In the genomic region with DNA sequence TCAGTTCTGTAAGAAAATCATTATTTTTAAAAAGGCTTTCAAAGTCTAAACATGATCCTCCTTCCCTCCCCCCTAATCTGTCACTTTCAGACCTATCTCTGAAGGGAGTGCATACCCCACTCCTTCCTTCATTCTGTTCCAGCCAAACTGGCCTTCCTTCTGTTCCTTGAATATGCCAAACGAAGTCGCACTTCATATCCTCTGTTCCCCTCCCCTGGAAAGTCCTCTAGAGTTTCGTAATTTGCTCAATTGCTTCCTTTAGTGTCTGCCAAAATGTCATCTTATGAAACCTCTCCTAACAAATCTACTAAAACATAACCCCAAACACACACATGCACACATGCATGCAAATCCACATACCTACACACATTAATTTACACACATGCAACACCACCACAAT, we compare ENCODE assay signal across 27 cellular contexts.
"Had no signal": no experiment of that assay in that cellular context is flagged by ENCODE, and none has a peak within 500 bp of the region (broad histone marks: within the 10 kb centered on the region; RNA-seq: fewer than 3 reads in every experiment).

No MANE protein-coding gene starts in this region.

- H3K27me3 ChIP-seq: colonic mucosa, esophagus squamous epithelium, gastrocnemius medialis, hepatocyte had no signal

- H2AFZ ChIP-seq: hepatocyte had no signal

- H3K79me2 ChIP-seq: hepatocyte had no signal

- DNase-seq: cerebellar nuclear complex; colonic mucosa; cortex of kidney; effector CD8-positive, alpha-beta T cell; effector memory CD8-positive, alpha-beta T cell; endodermal cell; erythroblast; esophagus squamous epithelium; foreskin fibroblast; foreskin melanocyte; gastrocnemius medialis; glutamatergic neuron; head of caudate nucleus; hypothalamus; immature natural killer cell; islet precursor cell; kidney; kidney glomerular epithelial cell; left colon; mammary epithelial cell; mesendoderm; mucosa of descending colon had no signal

- H3K9me3 ChIP-seq: colonic mucosa, esophagus squamous epithelium, gastrocnemius medialis, mucosa of descending colon had no signal

- ATAC-seq: effector memory CD8-positive, alpha-beta T cell; esophagus mucosa; gastrocnemius medialis; left colon; left lobe of liver; mucosa of descending colon had no signal

- H3K36me3 ChIP-seq: colonic mucosa, esophagus squamous epithelium, gastrocnemius medialis had no signal

- H3K27ac ChIP-seq: colonic mucosa, epithelial cell of prostate, esophagus squamous epithelium, gastrocnemius medialis, hepatocyte had no signal

- H3K4me3 ChIP-seq: colonic mucosa, esophagus squamous epithelium, gastrocnemius medialis, hepatocyte, lung, mucosa of descending colon had no signal

- H3K4me1 ChIP-seq: colonic mucosa, esophagus squamous epithelium, gastrocnemius medialis had no signal

- H3K4me2 ChIP-seq: hepatocyte had no signal
